In the genomic region with DNA sequence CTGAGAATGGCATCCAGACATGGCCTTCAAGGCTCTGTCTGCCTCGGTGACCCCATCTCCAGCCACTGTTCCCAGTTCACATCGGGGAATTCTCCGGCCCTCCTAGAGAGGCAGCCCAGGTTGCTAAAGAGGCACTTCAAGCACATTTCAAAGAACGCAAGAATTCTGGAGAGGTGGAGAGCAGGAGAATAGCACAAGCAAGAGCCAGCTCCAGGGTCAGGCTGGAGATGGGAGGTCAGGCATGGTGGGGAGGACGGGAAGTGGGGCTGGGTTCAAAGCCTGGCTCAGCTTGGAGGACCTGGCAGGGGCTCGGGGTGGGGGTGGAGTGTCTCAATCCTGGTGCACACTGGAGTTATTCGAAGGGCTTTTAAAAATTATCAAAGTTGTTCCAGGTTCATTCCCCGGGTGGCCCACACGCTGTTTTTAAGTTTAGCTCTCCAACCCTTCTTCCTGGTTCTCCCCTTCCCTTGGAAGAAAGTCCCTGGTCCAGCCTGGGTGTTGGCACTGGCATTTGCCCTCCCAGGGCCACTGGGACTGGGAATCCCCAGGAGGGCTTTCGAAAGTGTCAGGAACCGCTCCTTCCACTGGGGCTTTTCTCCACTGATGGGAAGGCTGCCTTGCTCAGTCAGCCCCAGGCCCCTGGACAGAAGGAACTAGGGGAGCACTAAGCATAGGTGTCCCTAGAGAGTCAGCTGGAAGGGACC, we compare ENCODE assay signal across 1 cellular context.
TF ChIP-seq lines count a peak whose summit lies in the region.

No MANE protein-coding gene starts in this region.

TF ChIP-seq in GM23338, 12 proteins besides CTCF, POLR2A, EP300 and RAD21 (continued from another document):
- TF ChIP-seq, protein P1, sequence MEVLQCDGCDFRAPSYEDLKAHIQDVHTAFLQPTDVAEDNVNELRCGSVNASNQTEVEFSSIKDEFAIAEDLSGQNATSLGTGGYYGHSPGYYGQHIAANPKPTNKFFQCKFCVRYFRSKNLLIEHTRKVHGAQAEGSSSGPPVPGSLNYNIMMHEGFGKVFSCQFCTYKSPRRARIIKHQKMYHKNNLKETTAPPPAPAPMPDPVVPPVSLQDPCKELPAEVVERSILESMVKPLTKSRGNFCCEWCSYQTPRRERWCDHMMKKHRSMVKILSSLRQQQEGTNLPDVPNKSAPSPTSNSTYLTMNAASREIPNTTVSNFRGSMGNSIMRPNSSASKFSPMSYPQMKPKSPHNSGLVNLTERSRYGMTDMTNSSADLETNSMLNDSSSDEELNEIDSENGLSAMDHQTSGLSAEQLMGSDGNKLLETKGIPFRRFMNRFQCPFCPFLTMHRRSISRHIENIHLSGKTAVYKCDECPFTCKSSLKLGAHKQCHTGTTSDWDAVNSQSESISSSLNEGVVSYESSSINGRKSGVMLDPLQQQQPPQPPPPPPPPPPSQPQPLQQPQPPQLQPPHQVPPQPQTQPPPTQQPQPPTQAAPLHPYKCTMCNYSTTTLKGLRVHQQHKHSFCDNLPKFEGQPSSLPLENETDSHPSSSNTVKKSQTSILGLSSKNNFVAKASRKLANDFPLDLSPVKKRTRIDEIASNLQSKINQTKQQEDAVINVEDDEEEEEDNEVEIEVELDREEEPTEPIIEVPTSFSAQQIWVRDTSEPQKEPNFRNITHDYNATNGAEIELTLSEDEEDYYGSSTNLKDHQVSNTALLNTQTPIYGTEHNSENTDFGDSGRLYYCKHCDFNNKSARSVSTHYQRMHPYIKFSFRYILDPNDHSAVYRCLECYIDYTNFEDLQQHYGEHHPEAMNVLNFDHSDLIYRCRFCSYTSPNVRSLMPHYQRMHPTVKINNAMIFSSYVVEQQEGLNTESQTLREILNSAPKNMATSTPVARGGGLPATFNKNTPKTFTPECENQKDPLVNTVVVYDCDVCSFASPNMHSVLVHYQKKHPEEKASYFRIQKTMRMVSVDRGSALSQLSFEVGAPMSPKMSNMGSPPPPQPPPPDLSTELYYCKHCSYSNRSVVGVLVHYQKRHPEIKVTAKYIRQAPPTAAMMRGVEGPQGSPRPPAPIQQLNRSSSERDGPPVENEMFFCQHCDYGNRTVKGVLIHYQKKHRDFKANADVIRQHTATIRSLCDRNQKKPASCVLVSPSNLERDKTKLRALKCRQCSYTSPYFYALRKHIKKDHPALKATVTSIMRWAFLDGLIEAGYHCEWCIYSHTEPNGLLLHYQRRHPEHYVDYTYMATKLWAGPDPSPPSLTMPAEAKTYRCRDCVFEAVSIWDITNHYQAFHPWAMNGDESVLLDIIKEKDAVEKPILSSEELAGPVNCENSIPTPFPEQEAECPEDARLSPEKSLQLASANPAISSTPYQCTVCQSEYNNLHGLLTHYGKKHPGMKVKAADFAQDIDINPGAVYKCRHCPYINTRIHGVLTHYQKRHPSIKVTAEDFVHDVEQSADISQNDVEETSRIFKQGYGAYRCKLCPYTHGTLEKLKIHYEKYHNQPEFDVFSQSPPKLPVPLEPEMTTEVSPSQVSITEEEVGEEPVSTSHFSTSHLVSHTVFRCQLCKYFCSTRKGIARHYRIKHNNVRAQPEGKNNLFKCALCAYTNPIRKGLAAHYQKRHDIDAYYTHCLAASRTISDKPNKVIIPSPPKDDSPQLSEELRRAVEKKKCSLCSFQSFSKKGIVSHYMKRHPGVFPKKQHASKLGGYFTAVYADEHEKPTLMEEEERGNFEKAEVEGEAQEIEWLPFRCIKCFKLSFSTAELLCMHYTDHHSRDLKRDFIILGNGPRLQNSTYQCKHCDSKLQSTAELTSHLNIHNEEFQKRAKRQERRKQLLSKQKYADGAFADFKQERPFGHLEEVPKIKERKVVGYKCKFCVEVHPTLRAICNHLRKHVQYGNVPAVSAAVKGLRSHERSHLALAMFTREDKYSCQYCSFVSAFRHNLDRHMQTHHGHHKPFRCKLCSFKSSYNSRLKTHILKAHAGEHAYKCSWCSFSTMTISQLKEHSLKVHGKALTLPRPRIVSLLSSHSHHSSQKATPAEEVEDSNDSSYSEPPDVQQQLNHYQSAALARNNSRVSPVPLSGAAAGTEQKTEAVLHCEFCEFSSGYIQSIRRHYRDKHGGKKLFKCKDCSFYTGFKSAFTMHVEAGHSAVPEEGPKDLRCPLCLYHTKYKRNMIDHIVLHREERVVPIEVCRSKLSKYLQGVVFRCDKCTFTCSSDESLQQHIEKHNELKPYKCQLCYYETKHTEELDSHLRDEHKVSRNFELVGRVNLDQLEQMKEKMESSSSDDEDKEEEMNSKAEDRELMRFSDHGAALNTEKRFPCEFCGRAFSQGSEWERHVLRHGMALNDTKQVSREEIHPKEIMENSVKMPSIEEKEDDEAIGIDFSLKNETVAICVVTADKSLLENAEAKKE (CRISPR knock-in tag; IDR thresholded peaks at IDR 0.05) = no peak
- TF ChIP-seq, protein P2, sequence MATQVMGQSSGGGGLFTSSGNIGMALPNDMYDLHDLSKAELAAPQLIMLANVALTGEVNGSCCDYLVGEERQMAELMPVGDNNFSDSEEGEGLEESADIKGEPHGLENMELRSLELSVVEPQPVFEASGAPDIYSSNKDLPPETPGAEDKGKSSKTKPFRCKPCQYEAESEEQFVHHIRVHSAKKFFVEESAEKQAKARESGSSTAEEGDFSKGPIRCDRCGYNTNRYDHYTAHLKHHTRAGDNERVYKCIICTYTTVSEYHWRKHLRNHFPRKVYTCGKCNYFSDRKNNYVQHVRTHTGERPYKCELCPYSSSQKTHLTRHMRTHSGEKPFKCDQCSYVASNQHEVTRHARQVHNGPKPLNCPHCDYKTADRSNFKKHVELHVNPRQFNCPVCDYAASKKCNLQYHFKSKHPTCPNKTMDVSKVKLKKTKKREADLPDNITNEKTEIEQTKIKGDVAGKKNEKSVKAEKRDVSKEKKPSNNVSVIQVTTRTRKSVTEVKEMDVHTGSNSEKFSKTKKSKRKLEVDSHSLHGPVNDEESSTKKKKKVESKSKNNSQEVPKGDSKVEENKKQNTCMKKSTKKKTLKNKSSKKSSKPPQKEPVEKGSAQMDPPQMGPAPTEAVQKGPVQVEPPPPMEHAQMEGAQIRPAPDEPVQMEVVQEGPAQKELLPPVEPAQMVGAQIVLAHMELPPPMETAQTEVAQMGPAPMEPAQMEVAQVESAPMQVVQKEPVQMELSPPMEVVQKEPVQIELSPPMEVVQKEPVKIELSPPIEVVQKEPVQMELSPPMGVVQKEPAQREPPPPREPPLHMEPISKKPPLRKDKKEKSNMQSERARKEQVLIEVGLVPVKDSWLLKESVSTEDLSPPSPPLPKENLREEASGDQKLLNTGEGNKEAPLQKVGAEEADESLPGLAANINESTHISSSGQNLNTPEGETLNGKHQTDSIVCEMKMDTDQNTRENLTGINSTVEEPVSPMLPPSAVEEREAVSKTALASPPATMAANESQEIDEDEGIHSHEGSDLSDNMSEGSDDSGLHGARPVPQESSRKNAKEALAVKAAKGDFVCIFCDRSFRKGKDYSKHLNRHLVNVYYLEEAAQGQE (IDR thresholded peaks at IDR 0.05; ENCODE audit: unreplicated experiment) = no peak
- TF ChIP-seq POLR2AphosphoS5 (IDR thresholded peaks at IDR 0.05; ENCODE audit: low read depth) (no peak), STAT1 (IDR thresholded peaks at IDR 0.05; ENCODE audit: unreplicated experiment) (no peak), JUNB (IDR thresholded peaks at IDR 0.05; ENCODE audit: unreplicated experiment) (no peak), ZNF114 (CRISPR knock-in tag; IDR thresholded peaks at IDR 0.05) (no peak), EZH2 (IDR thresholded peaks at IDR 0.05; ENCODE audit: low read depth, unreplicated experiment) (no peak)
- TF ChIP-seq, protein P3, sequence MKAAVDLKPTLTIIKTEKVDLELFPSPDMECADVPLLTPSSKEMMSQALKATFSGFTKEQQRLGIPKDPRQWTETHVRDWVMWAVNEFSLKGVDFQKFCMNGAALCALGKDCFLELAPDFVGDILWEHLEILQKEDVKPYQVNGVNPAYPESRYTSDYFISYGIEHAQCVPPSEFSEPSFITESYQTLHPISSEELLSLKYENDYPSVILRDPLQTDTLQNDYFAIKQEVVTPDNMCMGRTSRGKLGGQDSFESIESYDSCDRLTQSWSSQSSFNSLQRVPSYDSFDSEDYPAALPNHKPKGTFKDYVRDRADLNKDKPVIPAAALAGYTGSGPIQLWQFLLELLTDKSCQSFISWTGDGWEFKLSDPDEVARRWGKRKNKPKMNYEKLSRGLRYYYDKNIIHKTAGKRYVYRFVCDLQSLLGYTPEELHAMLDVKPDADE (IDR thresholded peaks at IDR 0.05) = no peak
